ENCODE assay signal across 9 cellular contexts in genomic region chr11:64762277-64762915, GRCh38. TPM values are rescaled to one million over a fixed set of nuclear protein-coding genes. Genes with fewer than 3 reads are reported as not detected.
DNase-seq lines count a peak whose midpoint lies in the region; ATAC-seq and TF ChIP-seq lines count a peak whose summit lies in the region.
"Had no signal": no experiment of that assay in that cellular context is flagged by ENCODE, and none has a peak within 500 bp of the region (broad histone marks: within the 10 kb centered on the region; RNA-seq: fewer than 3 reads in every experiment).

No MANE protein-coding gene starts in this region.

- 52 to 71% (median 60%) methylated on average over 10 of the region's 10 CpGs for WGBS in spleen, 5 donors

- DNase-seq in NCI-H2171 treated with DMSO at 0.1 percent for 48 hours (lab: John Stamatoyannopoulos, UW) (peak; percentile 4), NCI-H2171 (lab: John Stamatoyannopoulos, UW) (no peak), SJSA1 (ENCODE audit: low read depth in 1 of 2, low spot score in 2 of 2) (no peak), right atrium auricular region (ENCODE audit: low spot score) (no peak), spleen (peak; percentile 61), SIG-M5 treated with dmso at 0.1 percent for 504 hours (lab: John Stamatoyannopoulos, UW; ENCODE audit: unreplicated experiment) (no peak)

- intact Hi-C loops in spleen (cut with DNase I; ENCODE audit: low total_unique reads), result no loop called here

- H3K4me1 ChIP-seq in SJSA1 (replicated peaks), result peaks cover 51% of the 10 kb centered on the region
- H3K4me1 ChIP-seq in right atrium auricular region, result peaks cover 2 to 68% of the 10 kb centered on the region in 2 donors
- H3K4me1 ChIP-seq in spleen, result peaks cover 62 to 95% (median 84%) of the 10 kb centered on the region in 6 donors

- H3K9me3 ChIP-seq in SJSA1 (replicated peaks) (no peaks in the 10 kb centered on the region), right atrium auricular region (no peaks in the 10 kb centered on the region), spleen (no peaks in the 10 kb centered on the region)
- H3K9me3 ChIP-seq: uterus had no signal

- no peaks in the 10 kb centered on the region for H3K27me3 ChIP-seq in SJSA1 (replicated peaks)
- H3K27me3 ChIP-seq in right atrium auricular region, result no peaks in the 10 kb centered on the region
- H3K27me3 ChIP-seq in spleen (replicated peaks in 1 of 7), result no peaks in the 10 kb centered on the region
- H3K27me3 ChIP-seq: uterus had no signal

- peak overlapping the region; percentile 34 for H3K27ac ChIP-seq in SJSA1
- H3K27ac ChIP-seq in right atrium auricular region, result peak overlapping the region; percentile 75 to 83
- H3K27ac ChIP-seq in spleen, result peak overlapping the region; percentile 63 to 91 (median 81)

- TF ChIP-seq POLR2A in spleen (IDR thresholded peaks at IDR 0.05), result no peak

- H3K36me3 ChIP-seq in SJSA1, result peaks cover 72% of the 10 kb centered on the region
- H3K36me3 ChIP-seq in right atrium auricular region, result peaks cover 46% of the 10 kb centered on the region
- H3K36me3 ChIP-seq in spleen, result peaks cover 2 to 76% (median 48%) of the 10 kb centered on the region in 6 donors
- H3K36me3 ChIP-seq: uterus had no signal

- H3K4me3 ChIP-seq in SJSA1 (no peak overlapping the region), right atrium auricular region (no peak overlapping the region), spleen (peak overlapping the region in 1 of 8 donors; percentile 28)
- H3K4me3 ChIP-seq: uterus had no signal

- ATAC-seq in HG03521 (IDR thresholded peaks at IDR 0.05; ENCODE audit: unreplicated experiment), result no peak
- ATAC-seq in HG03175 (IDR thresholded peaks at IDR 0.05; ENCODE audit: unreplicated experiment), result no peak

- no peak for TF ChIP-seq CTCF in right atrium auricular region (IDR thresholded peaks at IDR 0.05)
- TF ChIP-seq CTCF in spleen (IDR thresholded peaks at IDR 0.05 in 8 of 11, conservative IDR thresholded peaks at IDR 0.05 in 3 of 11), result no peak

RNA-seq across cellular contexts. Expression of gene PYGM, which starts 2.6 kb away (rescaled TPM):
- total RNA-seq in SJSA1 (2014; rRNA removed; shearing (Covaris generic)), result 0.45 TPM in 1 of 2 replicates, not detected in the other
- total RNA-seq in right atrium auricular region (10 to 100 TPM; 17.8 to 84.7 TPM), spleen (1 to 10 TPM; 2.7 to 7.2 (median 5.1) TPM)
- polyA plus RNA-seq in spleen, result 1 to 10 TPM; 1.7 to 2.4 (median 2.1) TPM

RNA-seq across cellular contexts. Expression of gene SF1, which starts 15.9 kb away (rescaled TPM):
- 154 and 170 TPM in 2 replicates for total RNA-seq in SJSA1 (2014; rRNA removed; shearing (Covaris generic))
- total RNA-seq in right atrium auricular region, result 100 to 1,000 TPM; 196 to 213 TPM
- 100 to 1,000 TPM; 359 to 585 (median 458) TPM for total RNA-seq in spleen
- 100 to 1,000 TPM in 2 of 3 donors, 10 to 100 TPM in 1; 54.2 to 140 (median 121) TPM for polyA plus RNA-seq in spleen

RNA-seq across cellular contexts. Expression of gene RASGRP2, which starts 18.5 kb away (rescaled TPM):
- total RNA-seq in SJSA1 (2014; rRNA removed; shearing (Covaris generic)), result 0.08 and 3.1 TPM in 2 replicates
- total RNA-seq in right atrium auricular region (10 to 100 TPM; 28.1 to 30.4 TPM), spleen (100 to 1,000 TPM; 148 to 242 (median 206) TPM)
- polyA plus RNA-seq in spleen, result 100 to 1,000 TPM; 216 to 283 (median 252) TPM

RNA-seq across cellular contexts. Expression of gene NRXN2, which starts 39.4 kb away (rescaled TPM):
- not detected in 2 replicates for total RNA-seq in SJSA1 (2014; rRNA removed; shearing (Covaris generic))
- total RNA-seq in right atrium auricular region (1 to 10 TPM in 1 of 2 donors, under 1 TPM in 1; 0.85 to 1.4 TPM), spleen (10 to 100 TPM in 1 of 7 donors, 1 to 10 TPM in 6; 2.2 to 12.9 (median 3.3) TPM)
- polyA plus RNA-seq in spleen, result 1 to 10 TPM in 1 of 3 donors, under 1 TPM in 2; 0.59 to 1.4 (median 0.61) TPM

RNA-seq across cellular contexts. Expression of gene MAP4K2, which starts 40.6 kb away (rescaled TPM):
- 19.2 and 22.9 TPM in 2 replicates for total RNA-seq in SJSA1 (2014; rRNA removed; shearing (Covaris generic))
- total RNA-seq in right atrium auricular region, result 10 to 100 TPM; 19.4 to 20.4 TPM
- 100 to 1,000 TPM in 1 of 7 donors, 10 to 100 TPM in 6; 41.5 to 106 (median 57.4) TPM for total RNA-seq in spleen
- polyA plus RNA-seq in spleen, result 10 to 100 TPM; 40.8 to 70.8 (median 63.8) TPM

Comparison
In these comparisons a context has a peak if more than half of its experiments do, and no peak if none do; other contexts are left out.
1. DNase-seq: peak in NCI-H2171 treated with DMSO at 0.1 percent for 48 hours (single experiment) and spleen (single experiment); none in NCI-H2171 (single experiment), SJSA1 (0 of 2), right atrium auricular region (single experiment) and SIG-M5 treated with dmso at 0.1 percent for 504 hours (single experiment).
2. Peak in every context shown above with its lines, with median percentiles within 50 percentile points of each other: H3K27ac ChIP-seq.